In the genomic region with DNA sequence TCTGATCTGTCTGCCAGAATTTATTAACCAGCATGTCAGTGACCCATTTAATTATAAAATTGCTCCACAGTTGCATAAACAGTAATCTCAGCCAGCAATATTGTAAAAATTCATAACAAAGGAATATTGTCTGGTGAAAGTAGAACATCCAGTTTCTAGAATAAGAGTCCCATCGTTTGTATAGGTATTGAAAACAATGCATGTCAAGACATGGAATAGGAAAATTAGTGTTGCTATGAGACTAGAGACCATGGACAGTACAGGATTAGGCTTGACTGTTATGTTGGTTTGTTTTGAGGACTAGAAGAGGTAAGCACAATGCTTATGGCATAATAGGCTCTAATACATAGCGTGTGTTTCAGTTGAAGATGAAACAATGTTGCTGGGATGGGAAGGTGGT, we compare ENCODE assay signal across 19 cellular contexts.
"Had no signal": no experiment of that assay in that cellular context is flagged by ENCODE, and none has a peak within 500 bp of the region (broad histone marks: within the 10 kb centered on the region; RNA-seq: fewer than 3 reads in every experiment).

No MANE protein-coding gene starts in this region.

- H3K27ac ChIP-seq: heart right ventricle, left lung, right lobe of liver, thoracic aorta, upper lobe of right lung had no signal

- H3K4me3 Mint-ChIP-seq: activated CD4-positive, alpha-beta T cell treated with anti-CD3 and anti-CD28 coated beads, Interleukin-2, amount 10 ng/mL, durations not matched to agents 24 days and 14 days; activated naive CD4-positive, alpha-beta T cell treated with anti-CD3 and anti-CD28 coated beads, Interleukin-2, amount 10 ng/mL, durations not matched to agents 7 days and 5 days; activated naive CD8-positive, alpha-beta T cell treated with anti-CD3 and anti-CD28 coated beads, Interleukin-2, amount 50 U/mL, for 24 hours; activated T-cell treated with anti-CD3 and anti-CD28 coated beads, Interleukin-2, amount 50 U/mL, for 4 hours; neural crest cell; stimulated activated memory B cell treated with anti-CD40 and anti-IgM and Interleukin-4, amounts not matched to agents 10 μg/mL and 1 μg/mL and 100 μg/mL, for 72 hours; T-cell had no signal

- H3K9me3 Mint-ChIP-seq: activated CD4-positive, alpha-beta T cell treated with anti-CD3 and anti-CD28 coated beads, Interleukin-2, amount 10 ng/mL, durations not matched to agents 24 days and 14 days; activated naive CD4-positive, alpha-beta T cell treated with anti-CD3 and anti-CD28 coated beads, Interleukin-2, amount 10 ng/mL, durations not matched to agents 7 days and 5 days; activated naive CD8-positive, alpha-beta T cell treated with anti-CD3 and anti-CD28 coated beads, Interleukin-2, amount 50 U/mL, for 24 hours; activated T-cell treated with anti-CD3 and anti-CD28 coated beads, Interleukin-2, amount 50 U/mL, for 4 hours; neural crest cell; stimulated activated memory B cell treated with anti-CD40 and anti-IgM and Interleukin-4, amounts not matched to agents 10 μg/mL and 1 μg/mL and 100 μg/mL, for 72 hours; T-cell had no signal

- DNase-seq: activated CD4-positive, alpha-beta T cell treated with anti-CD3 and anti-CD28 coated beads, Interleukin-2, amount 10 ng/mL, durations not matched to agents 24 days and 14 days; activated CD8-positive, alpha-beta memory T cell treated with anti-CD3 and anti-CD28 coated beads, Interleukin-2, amount 50 U/mL, for 4 hours; activated effector memory CD4-positive, alpha-beta T cell treated with Interleukin-2 at 50 U/mL for 16 hours; activated naive CD4-positive, alpha-beta T cell treated with anti-CD3 and anti-CD28 coated beads, Interleukin-2, amount 10 ng/mL, durations not matched to agents 7 days and 5 days; activated naive CD8-positive, alpha-beta T cell treated with anti-CD3 and anti-CD28 coated beads, Interleukin-2, amount 50 U/mL, for 24 hours; activated T-cell treated with anti-CD3 and anti-CD28 coated beads, Interleukin-2, amount 50 U/mL, for 4 hours; effector CD4-positive, alpha-beta T cell; heart right ventricle; left lung; right lobe of liver; stimulated activated CD4-positive, alpha-beta T cell treated with anti-CD3 and anti-CD28 coated beads, Interleukin-4, amount 100 ng/mL, for 1 hour; T-cell; upper lobe of right lung had no signal

- H3K4me2 ChIP-seq: smooth muscle cell had no signal

- H3K27ac Mint-ChIP-seq: activated CD4-positive, alpha-beta T cell treated with anti-CD3 and anti-CD28 coated beads, Interleukin-2, amount 10 ng/mL, durations not matched to agents 24 days and 14 days; activated naive CD4-positive, alpha-beta T cell treated with anti-CD3 and anti-CD28 coated beads, Interleukin-2, amount 10 ng/mL, durations not matched to agents 7 days and 5 days; activated naive CD8-positive, alpha-beta T cell treated with anti-CD3 and anti-CD28 coated beads, Interleukin-2, amount 50 U/mL, for 24 hours; progenitor cell of endocrine pancreas; stimulated activated memory B cell treated with anti-CD40 and anti-IgM and Interleukin-4, amounts not matched to agents 10 μg/mL and 1 μg/mL and 100 μg/mL, for 72 hours; T-cell had no signal

- H3K27me3 Mint-ChIP-seq: activated CD4-positive, alpha-beta T cell treated with anti-CD3 and anti-CD28 coated beads, Interleukin-2, amount 10 ng/mL, durations not matched to agents 24 days and 14 days; activated naive CD4-positive, alpha-beta T cell treated with anti-CD3 and anti-CD28 coated beads, Interleukin-2, amount 10 ng/mL, durations not matched to agents 7 days and 5 days; activated naive CD8-positive, alpha-beta T cell treated with anti-CD3 and anti-CD28 coated beads, Interleukin-2, amount 50 U/mL, for 24 hours; progenitor cell of endocrine pancreas; stimulated activated memory B cell treated with anti-CD40 and anti-IgM and Interleukin-4, amounts not matched to agents 10 μg/mL and 1 μg/mL and 100 μg/mL, for 72 hours; T-cell had no signal

- H3K4me1 Mint-ChIP-seq: activated naive CD4-positive, alpha-beta T cell treated with anti-CD3 and anti-CD28 coated beads, Interleukin-2, amount 10 ng/mL, durations not matched to agents 7 days and 5 days; neural crest cell; stimulated activated memory B cell treated with anti-CD40 and anti-IgM and Interleukin-4, amounts not matched to agents 10 μg/mL and 1 μg/mL and 100 μg/mL, for 72 hours had no signal

- ATAC-seq: activated naive CD8-positive, alpha-beta T cell treated with anti-CD3 and anti-CD28 coated beads, Interleukin-2, amount 50 U/mL, for 24 hours; activated T-cell treated with anti-CD3 and anti-CD28 coated beads, Interleukin-2, amount 50 U/mL, for 4 hours; heart right ventricle; right lobe of liver; stimulated activated memory B cell treated with anti-CD40 and anti-IgM and Interleukin-4, amounts not matched to agents 10 μg/mL and 1 μg/mL and 100 μg/mL, for 72 hours; T-cell; upper lobe of right lung had no signal

- H3K4me1 ChIP-seq: left lung, right lobe of liver, upper lobe of right lung had no signal

- H3K4me3 ChIP-seq: esophagus muscularis mucosa, heart right ventricle, left lung, right lobe of liver, smooth muscle cell, thoracic aorta, upper lobe of right lung had no signal

- H3K9me3 ChIP-seq: esophagus muscularis mucosa, heart right ventricle, left lung, right lobe of liver, thoracic aorta, upper lobe of right lung had no signal

- H3K27me3 ChIP-seq: esophagus muscularis mucosa, heart right ventricle, left lung, right lobe of liver, upper lobe of right lung had no signal
